In genomic region chr12:102622618-102623017, GRCh38 we compare ENCODE assay signal across 1 cellular context.
TF ChIP-seq lines count a peak whose summit lies in the region.

No MANE protein-coding gene starts in this region.

TF ChIP-seq in K562, 482 proteins besides CTCF, POLR2A, EP300 and RAD21 (continued from another document):
- TF ChIP-seq ZBTB5 (IDR thresholded peaks at IDR 0.05) = no peak
- no peak for TF ChIP-seq TCF7L2 (IDR thresholded peaks at IDR 0.05; ENCODE audit: low read depth, low read length)
- TF ChIP-seq ETS2 (tag; IDR thresholded peaks at IDR 0.05; ENCODE audit: borderline replicate concordance, poor library complexity, severe bottlenecking) = no peak
- no peak for TF ChIP-seq HES1 (IDR thresholded peaks at IDR 0.05; ENCODE audit: low read depth)
- no peak for TF ChIP-seq CBX3 (IDR thresholded peaks at IDR 0.05; ENCODE audit: borderline replicate concordance in 1 of 2, low read length in 2 of 2)
- TF ChIP-seq GTF2A2 (tag; IDR thresholded peaks at IDR 0.05) = no peak
- TF ChIP-seq RBM25 (IDR thresholded peaks at IDR 0.05; ENCODE audit: low read depth, low read length, severe bottlenecking) = no peak
- no peak for TF ChIP-seq HOXB6 (CRISPR knock-in tag; IDR thresholded peaks at IDR 0.05; ENCODE audit: borderline replicate concordance)
- TF ChIP-seq HLTF (IDR thresholded peaks at IDR 0.05) = no peak
- TF ChIP-seq ARID1B (IDR thresholded peaks at IDR 0.05) = peak; percentile 57; the same call in 1 of the 2 replicates
- TF ChIP-seq ZNF398 (CRISPR knock-in tag; IDR thresholded peaks at IDR 0.05) = no peak
- no peak for TF ChIP-seq SRSF9 (IDR thresholded peaks at IDR 0.05; ENCODE audit: borderline replicate concordance, low read depth, low read length)
- no peak for TF ChIP-seq HNRNPLL (IDR thresholded peaks at IDR 0.05; ENCODE audit: low read depth, low read length, poor library complexity, severe bottlenecking)
- TF ChIP-seq ADNP (tag; IDR thresholded peaks at IDR 0.05) = no peak
- TF ChIP-seq TAL1 (IDR thresholded peaks at IDR 0.05) = peak; percentile 58
- peak; percentile 51; the same call in 1 of the 2 replicates for TF ChIP-seq SPI1 (IDR thresholded peaks at IDR 0.05; ENCODE audit: borderline replicate concordance, low read depth, low read length)
- TF ChIP-seq PTRF (tag; IDR thresholded peaks at IDR 0.05) = no peak
- no peak for TF ChIP-seq EGR1 (conservative IDR thresholded peaks at IDR 0.05)
- no peak for TF ChIP-seq SMAD2 (IDR thresholded peaks at IDR 0.05; ENCODE audit: low read depth, low read length)
- no peak for TF ChIP-seq KHSRP (IDR thresholded peaks at IDR 0.05)
- peak; percentile 22; the same call in 1 of the 2 replicates for TF ChIP-seq SOX6 (IDR thresholded peaks at IDR 0.05)
- TF ChIP-seq NCOR1 (IDR thresholded peaks at IDR 0.05) = peak; percentile 18; the same call in 1 of the 2 replicates
- TF ChIP-seq MEF2D (tag; conservative IDR thresholded peaks at IDR 0.05; ENCODE audit: low read depth) = no peak
- TF ChIP-seq RUNX1 (IDR thresholded peaks at IDR 0.05; ENCODE audit: low read depth) = no peak
- TF ChIP-seq IFI16 (CRISPR knock-in tag; IDR thresholded peaks at IDR 0.05) = no peak
- TF ChIP-seq POLR2G (IDR thresholded peaks at IDR 0.05; ENCODE audit: low read depth, low read length) = no peak
- no peak for TF ChIP-seq NCOA6 (IDR thresholded peaks at IDR 0.05)
- no peak for TF ChIP-seq TFAP4 (CRISPR knock-in tag; IDR thresholded peaks at IDR 0.05; ENCODE audit: borderline replicate concordance)
- TF ChIP-seq PHTF2 (CRISPR knock-in tag; IDR thresholded peaks at IDR 0.05) = no peak
- TF ChIP-seq NKRF (IDR thresholded peaks at IDR 0.05; ENCODE audit: borderline replicate concordance) = no peak
- no peak for TF ChIP-seq ZNF655 (CRISPR knock-in tag; IDR thresholded peaks at IDR 0.05)
- TF ChIP-seq HDAC2 (IDR thresholded peaks at IDR 0.05) = no peak
- TF ChIP-seq MLX (CRISPR knock-in tag; conservative IDR thresholded peaks at IDR 0.05) = no peak
- TF ChIP-seq NR2C1 (IDR thresholded peaks at IDR 0.05) = no peak
- peak; percentile 39; the same call in 1 of the 2 replicates for TF ChIP-seq NR2C1 (tag; IDR thresholded peaks at IDR 0.05)
- TF ChIP-seq ESRRA (IDR thresholded peaks at IDR 0.05; ENCODE audit: borderline replicate concordance, low read depth) = peak; percentile 90
- TF ChIP-seq CHAMP1 (IDR thresholded peaks at IDR 0.05) = no peak
- TF ChIP-seq U2AF1 (optimal IDR thresholded peaks at IDR 0.05; ENCODE audit: low read depth, low read length) = no peak
- no peak for TF ChIP-seq FOXK2 (conservative IDR thresholded peaks at IDR 0.05 in 1 of 2, IDR thresholded peaks at IDR 0.05 in 1 of 2; ENCODE audit: low read depth in 2 of 2)
- no peak for TF ChIP-seq SP2 (IDR thresholded peaks at IDR 0.05; ENCODE audit: extremely low read depth, low read depth, low read length, poor library complexity, severe bottlenecking)
- no peak for TF ChIP-seq SRSF1 (IDR thresholded peaks at IDR 0.05; ENCODE audit: low read depth, low read length)
- TF ChIP-seq ESRRB (CRISPR knock-in tag; IDR thresholded peaks at IDR 0.05; ENCODE audit: borderline replicate concordance) = no peak
- TF ChIP-seq GTF2E2 (tag; IDR thresholded peaks at IDR 0.05) = no peak
- TF ChIP-seq ZBTB49 (CRISPR knock-in tag; IDR thresholded peaks at IDR 0.05; ENCODE audit: borderline replicate concordance) = no peak
- TF ChIP-seq ZNF561 (CRISPR knock-in tag; conservative IDR thresholded peaks at IDR 0.05) = no peak
- no peak for TF ChIP-seq FUS (optimal IDR thresholded peaks at IDR 0.05; ENCODE audit: low read depth, low read length)
- 0 out of 2 replicates have a peak, but pooled peaks have one; percentile 16 for TF ChIP-seq ARID3A (IDR thresholded peaks at IDR 0.05; ENCODE audit: borderline replicate concordance, low read depth, low read length)
- no peak for TF ChIP-seq ZNF764 (CRISPR knock-in tag; IDR thresholded peaks at IDR 0.05; ENCODE audit: low read depth)
- TF ChIP-seq ELK3 (CRISPR knock-in tag; IDR thresholded peaks at IDR 0.05) = no peak
TF ChIP-seq in K562: peak in this region for 12.
